Comparison of ENCODE assay signal across 10 cellular contexts in the genomic region with DNA sequence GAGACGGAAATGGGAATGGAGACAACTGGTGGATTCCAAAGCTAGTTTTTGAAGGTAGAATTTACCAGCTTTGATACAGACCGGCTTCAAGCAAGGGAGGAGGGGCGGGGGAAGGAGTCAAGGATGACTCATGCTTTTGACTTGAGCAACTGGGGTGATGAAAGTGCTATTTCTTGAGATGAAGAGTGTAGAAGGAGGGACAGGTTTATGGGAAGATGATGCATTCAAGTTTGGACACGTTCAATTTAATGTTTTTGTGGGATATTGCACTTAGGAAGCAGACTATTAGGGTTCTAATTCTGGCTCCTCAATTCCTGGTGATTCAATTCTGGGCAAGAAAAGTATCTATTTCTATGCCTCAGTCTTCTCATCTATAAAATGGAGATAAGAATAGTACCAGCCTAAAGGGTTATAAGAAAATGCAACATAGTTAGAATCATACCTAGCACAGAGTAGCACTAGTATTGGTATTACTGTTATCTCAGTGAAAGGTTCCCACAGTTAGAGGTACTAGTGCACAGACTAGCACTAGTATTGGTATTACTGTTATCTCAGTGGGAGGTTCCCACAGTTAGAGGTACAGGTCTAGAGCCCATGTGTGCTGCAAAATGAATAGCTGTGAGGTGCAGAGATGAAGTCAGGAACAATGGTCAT. TPM values are rescaled to one million over a fixed set of nuclear protein-coding genes. Genes with fewer than 3 reads are reported as not detected.
A peak's percentile ranks its signal among the peaks of the same experiment; 100 is the strongest.
DNase-seq lines count a peak whose midpoint lies in the region; ATAC-seq and TF ChIP-seq lines count a peak whose summit lies in the region.
"Had no signal": no experiment of that assay in that cellular context is flagged by ENCODE, and none has a peak within 500 bp of the region (broad histone marks: within the 10 kb centered on the region; RNA-seq: fewer than 3 reads in every experiment).

No MANE protein-coding gene starts in this region.

- peaks cover 1% of the 10 kb centered on the region for H3K27me3 Mint-ChIP-seq in CD4-positive, CD25-positive, alpha-beta regulatory T cell
- H3K27me3 Mint-ChIP-seq: IgD-negative memory B cell had no signal

- H3K9me3 Mint-ChIP-seq in CD4-positive, CD25-positive, alpha-beta regulatory T cell: peaks cover 0 to 1% (median 0%) of the 10 kb centered on the region in 7 donors
- H3K9me3 Mint-ChIP-seq: IgD-negative memory B cell, nephron had no signal

- no peak overlapping the region for H3K27ac ChIP-seq in CD4-positive, CD25-positive, alpha-beta regulatory T cell (ENCODE audit: insufficient read depth, low read length, poor library complexity, severe bottlenecking)

- H3K4me3 ChIP-seq in CD4-positive, CD25-positive, alpha-beta regulatory T cell (ENCODE audit: low read depth, low read length): peak overlapping the region; percentile 4
- no peak overlapping the region for H3K4me3 ChIP-seq in fibroblast of mammary gland (ENCODE audit: control insufficient read depth, low read depth, low read length)

- H3K27me3 ChIP-seq in CD4-positive, CD25-positive, alpha-beta regulatory T cell (ENCODE audit: control insufficient read depth, insufficient read depth, low read length): no peaks in the 10 kb centered on the region

- peaks cover 11 to 31% (median 19%) of the 10 kb centered on the region in 4 donors for H3K4me1 Mint-ChIP-seq in CD4-positive, CD25-positive, alpha-beta regulatory T cell

- peak; percentile 61 to 68 for ATAC-seq in CD4-positive, CD25-positive, alpha-beta regulatory T cell (ENCODE audit: low read depth in 2 of 2)
- ATAC-seq in GM21367 (IDR thresholded peaks at IDR 0.05; ENCODE audit: unreplicated experiment) (peak; percentile 71), HG03521 (IDR thresholded peaks at IDR 0.05; ENCODE audit: unreplicated experiment) (peak; percentile 84)

- TF ChIP-seq CTCF in fibroblast of mammary gland (conservative IDR thresholded peaks at IDR 0.05; ENCODE audit: control insufficient read depth, insufficient read depth, low read depth, low read length): no peak

- H3K4me1 ChIP-seq in CD4-positive, CD25-positive, alpha-beta regulatory T cell (ENCODE audit: control insufficient read depth, insufficient read depth, low read length, poor library complexity, severe bottlenecking): peaks cover 19% of the 10 kb centered on the region

- H3K9me3 ChIP-seq in CD4-positive, CD25-positive, alpha-beta regulatory T cell (ENCODE audit: control insufficient read depth in 2 of 2, low read length in 2 of 2): no peaks in the 10 kb centered on the region

- H3K36me3 Mint-ChIP-seq in CD4-positive, CD25-positive, alpha-beta regulatory T cell: no peaks in the 10 kb centered on the region

- H3K4me3 Mint-ChIP-seq in CD4-positive, CD25-positive, alpha-beta regulatory T cell: peak overlapping the region in 1 of 4 donors; percentile 14
- H3K4me3 Mint-ChIP-seq: nephron had no signal

- peak overlapping the region in 2 of 3 donors; percentile 14 to 24 for H3K27ac Mint-ChIP-seq in CD4-positive, CD25-positive, alpha-beta regulatory T cell
- H3K27ac Mint-ChIP-seq: nephron had no signal

- no peaks in the 10 kb centered on the region for H3K36me3 ChIP-seq in CD4-positive, CD25-positive, alpha-beta regulatory T cell (ENCODE audit: control insufficient read depth, insufficient read depth, low read length)

- DNase-seq in CD4-positive, CD25-positive, alpha-beta regulatory T cell: peak in 1 of 3 donors; percentile 80
- DNase-seq in activated CD4-positive, alpha-beta T cell treated with anti-CD3 and anti-CD28 coated beads, Interleukin-2, amount 50 U/mL, for 48 hours: peak; percentile 70 to 80
- DNase-seq in fibroblast of mammary gland (ENCODE audit: low read depth) (peak; percentile 95), NCI-H1105 (lab: John Stamatoyannopoulos, UW) (no peak), hippocampal formation (lab: John Stamatoyannopoulos, UW) (no peak)
- DNase-seq in stimulated activated CD4-positive, alpha-beta T cell treated with anti-CD3 and anti-CD28 coated beads, Interleukin-12 subunit alpha, Interleukin-12 subunit beta, amount 100 ng/mL, for 24 hours (ENCODE audit: low read depth in 2 of 2): peak; percentile 32 to 68

RNA-seq across cellular contexts. Expression of gene NIPAL4, which starts 4.6 kb away (rescaled TPM):
- 1.1 TPM for total RNA-seq in CD4-positive, CD25-positive, alpha-beta regulatory T cell
- under 1 TPM in 3 of 4 donors, not detected in 1; 0.10 to 0.15 (median 0.14) TPM for polyA plus RNA-seq in CD4-positive, CD25-positive, alpha-beta regulatory T cell

Comparison
In these comparisons a context has a peak if more than half of its experiments do, and no peak if none do; other contexts are left out.
1. DNase-seq: peak in activated CD4-positive, alpha-beta T cell treated with anti-CD3 and anti-CD28 coated beads, Interleukin-2, amount 50 U/mL, for 48 hours (2 of 2), fibroblast of mammary gland (single experiment) and stimulated activated CD4-positive, alpha-beta T cell treated with anti-CD3 and anti-CD28 coated beads, Interleukin-12 subunit alpha, Interleukin-12 subunit beta, amount 100 ng/mL, for 24 hours (2 of 2); none in NCI-H1105 (single experiment) and hippocampal formation (0 of 2).
2. Peak in every context shown above with its lines, with median percentiles within 50 percentile points of each other: ATAC-seq.